20 cellular contexts compared by ENCODE assay signal in genomic region chr10:76491216-76491615, GRCh38.
DNase-seq lines count a peak whose midpoint lies in the region; TF ChIP-seq lines count a peak whose summit lies in the region.
"Had no signal": no experiment of that assay in that cellular context is flagged by ENCODE, and none has a peak within 500 bp of the region (broad histone marks: within the 10 kb centered on the region; RNA-seq: fewer than 3 reads in every experiment).

No MANE protein-coding gene starts in this region.

- peaks cover 12% of the 10 kb centered on the region for H3K36me3 ChIP-seq in left ventricle myocardium inferior
- H3K36me3 ChIP-seq: transverse colon had no signal

- peak; percentile 59 for DNase-seq in RPMI7951 (ENCODE audit: low read depth)
- peak; percentile 69 to 73 for DNase-seq in cardiac fibroblast (ENCODE audit: low read depth in 2 of 2)
- DNase-seq in iris pigment epithelial cell (ENCODE audit: low read depth), result peak; percentile 62
- peak; percentile 23 for DNase-seq in skeletal muscle cell (ENCODE audit: low read depth)
- no peak for DNase-seq in kidney tubule cell (ENCODE audit: low spot score)
- DNase-seq in RKO (ENCODE audit: low spot score), result no peak
- no peak for DNase-seq in cardiac septum (ENCODE audit: low spot score)
- no peak for DNase-seq in left ventricle myocardium inferior
- DNase-seq: activated CD4-positive, alpha-beta T cell treated with anti-CD3 and anti-CD28 coated beads, Interleukin-2, amount 10 ng/mL, durations not matched to agents 24 days and 14 days; activated CD8-positive, alpha-beta memory T cell treated with anti-CD3 and anti-CD28 coated beads, Interleukin-2, amount 10 ng/mL, durations not matched to agents 7 days and 5 days; CD4-positive, CD25-positive, alpha-beta regulatory T cell; effector memory CD8-positive, alpha-beta T cell; foreskin fibroblast; hippocampal formation; NCI-H1417 treated with DMSO at 0.1 percent for 48 hours; NCI-H69; SIG-M5; stimulated activated CD4-positive, alpha-beta T cell treated with anti-CD3 and anti-CD28 coated beads, Interleukin-4, amount 100 ng/mL, for 1 hour; transverse colon had no signal

- no peaks in the 10 kb centered on the region for H3K4me1 ChIP-seq in left ventricle myocardium inferior
- H3K4me1 ChIP-seq: transverse colon had no signal

- intact Hi-C loops in cardiac septum (cut with DNase I), result no loop called here
- intact Hi-C loops in left ventricle myocardium inferior (cut with micrococcal nuclease), result no loop called here

- H3K9me3 ChIP-seq in left ventricle myocardium inferior (replicated peaks), result peaks cover 72% of the 10 kb centered on the region

- no peaks in the 10 kb centered on the region for H3K27me3 ChIP-seq in left ventricle myocardium inferior (ENCODE audit: low read depth)
- H3K27me3 ChIP-seq: transverse colon had no signal

- TF ChIP-seq CTCF in cardiac fibroblast (IDR thresholded peaks at IDR 0.05; ENCODE audit: low read depth, low read length) (no peak), left ventricle myocardium inferior (IDR thresholded peaks at IDR 0.05; ENCODE audit: borderline replicate concordance) (no peak)

- H3K4me3 ChIP-seq in cardiac fibroblast (replicated peaks in 1 of 2; ENCODE audit: low read depth in 2 of 2, low read length in 2 of 2), result no peak overlapping the region
- no peak overlapping the region for H3K4me3 ChIP-seq in skeletal muscle cell (ENCODE audit: low read depth, low read length)
- H3K4me3 ChIP-seq in left ventricle myocardium inferior, result no peak overlapping the region
- H3K4me3 ChIP-seq: skin epidermis, transverse colon had no signal

- H3K27ac ChIP-seq in left ventricle myocardium inferior (replicated peaks), result no peak overlapping the region
- H3K27ac ChIP-seq: skin epidermis, transverse colon had no signal

Comparison
In these comparisons a context has a peak if more than half of its experiments do, and no peak if none do; other contexts are left out.
1. DNase-seq: peak in RPMI7951 (single experiment), cardiac fibroblast (2 of 2), iris pigment epithelial cell (single experiment) and skeletal muscle cell (single experiment); none in kidney tubule cell (single experiment), RKO (single experiment), cardiac septum (single experiment) and left ventricle myocardium inferior (single experiment).